ENCODE assay signal across 8 cellular contexts in genomic region chr7:32638479-32639121, GRCh38.
A peak's percentile ranks its signal among the peaks of the same experiment; 100 is the strongest.
DNase-seq lines count a peak whose midpoint lies in the region; ATAC-seq and TF ChIP-seq lines count a peak whose summit lies in the region.
"Not testable (repeated sequence)": the region's sequence is repeated elsewhere in the genome, so short reads cannot be mapped to it uniquely, and the experiment has no call there.

No MANE protein-coding gene starts in this region.

- H3K9ac ChIP-seq in BLaER1 = not testable (repeated sequence)

- H4K20me1 ChIP-seq in BLaER1 = not testable (repeated sequence)

- not testable (repeated sequence) for TF ChIP-seq CTCF in HL-60 (IDR thresholded peaks at IDR 0.05; ENCODE audit: insufficient read depth, low read length)

- H3K4me2 ChIP-seq in BLaER1 = peak overlapping the region; percentile 63

- ATAC-seq in GM18520 (IDR thresholded peaks at IDR 0.05; ENCODE audit: unreplicated experiment) (peak; percentile 84), GM19468 (IDR thresholded peaks at IDR 0.05; ENCODE audit: extremely low read depth, unreplicated experiment) (peak; percentile 88), HG02623 (IDR thresholded peaks at IDR 0.05; ENCODE audit: unreplicated experiment) (peak; percentile 96), HG03103 (IDR thresholded peaks at IDR 0.05; ENCODE audit: low read depth, unreplicated experiment) (peak; percentile 94)

- peaks cover 19% of the 10 kb centered on the region for H3K9me3 ChIP-seq in BLaER1

- not testable (repeated sequence) for H3K36me3 ChIP-seq in BLaER1

- peak in 1 of 2 experiments; percentile 23 for DNase-seq in HL-60 (ENCODE audit: low read depth in 1 of 2, low spot score in 1 of 2)
- peak; percentile 89 for DNase-seq in SIG-M5 treated with dmso at 0.1 percent for 504 hours (lab: John Stamatoyannopoulos, UW; ENCODE audit: unreplicated experiment)
- DNase-seq in germinal center (ENCODE audit: low spot score) = peak; percentile 5

- H3K27ac ChIP-seq in BLaER1 = not testable (repeated sequence)
- H3K27ac ChIP-seq in HL-60 (replicated peaks) = peak overlapping the region; percentile 17

- H3K27me3 ChIP-seq in BLaER1; HL-60 (ENCODE audit: insufficient read depth, poor library complexity, severe bottlenecking): not testable (repeated sequence)

- not testable (repeated sequence) for H3K4me3 ChIP-seq in BLaER1; HL-60 (replicated peaks; ENCODE audit: insufficient read depth, low read length)

- peaks cover 13% of the 10 kb centered on the region for H3K4me1 ChIP-seq in BLaER1
